ENCODE assay signal across 28 cellular contexts in genomic region chr6:157977176-157977804, GRCh38.
"Had no signal": no experiment of that assay in that cellular context is flagged by ENCODE, and none has a peak within 500 bp of the region (broad histone marks: within the 10 kb centered on the region; RNA-seq: fewer than 3 reads in every experiment).

No MANE protein-coding gene starts in this region.

- H3K4me3 ChIP-seq: adrenal gland, ascending aorta, colonic mucosa, dorsolateral prefrontal cortex, esophagus muscularis mucosa, gastrocnemius medialis, left lung, lung, stomach, suprapubic skin, tibial nerve had no signal

- ATAC-seq: activated T-cell treated with anti-CD3 and anti-CD28 coated beads, Interleukin-2, amount 50 U/mL, for 72 hours; effector memory CD8-positive, alpha-beta T cell; gastrocnemius medialis; left lung; naive thymus-derived CD8-positive, alpha-beta T cell; right cardiac atrium; stimulated activated memory B cell treated with anti-CD40 and anti-IgM and Interleukin-4, amounts not matched to agents 10 μg/mL and 1 μg/mL and 100 μg/mL, for 72 hours; T-cell had no signal

- H3K36me3 Mint-ChIP-seq: activated CD4-positive, alpha-beta memory T cell treated with anti-CD3 and anti-CD28 coated beads for 36 hours; activated naive CD4-positive, alpha-beta T cell treated with anti-CD3 and anti-CD28 coated beads, Interleukin-2, amount 50 U/mL, for 24 hours; naive thymus-derived CD8-positive, alpha-beta T cell; stimulated activated memory B cell treated with anti-CD40 and anti-IgM and Interleukin-4, amounts not matched to agents 10 μg/mL and 1 μg/mL and 100 μg/mL, for 72 hours; T-cell had no signal

- H3K9me3 ChIP-seq: adrenal gland, ascending aorta, colonic mucosa, esophagus muscularis mucosa, gastrocnemius medialis, left lung, stomach, suprapubic skin, tibial nerve had no signal

- H3K36me3 ChIP-seq: adrenal gland, ascending aorta, colonic mucosa, esophagus muscularis mucosa, gastrocnemius medialis, left lung, stomach, suprapubic skin, tibial nerve had no signal

- FAIRE-seq: small intestine had no signal

- H3K4me3 Mint-ChIP-seq: activated CD4-positive, alpha-beta memory T cell treated with anti-CD3 and anti-CD28 coated beads for 36 hours; activated naive CD4-positive, alpha-beta T cell treated with anti-CD3 and anti-CD28 coated beads, Interleukin-2, amount 50 U/mL, for 24 hours; activated T-cell treated with anti-CD3 and anti-CD28 coated beads, Interleukin-2, amount 50 U/mL, for 72 hours; central memory CD8-positive, alpha-beta T cell; effector memory CD8-positive, alpha-beta T cell; naive thymus-derived CD8-positive, alpha-beta T cell; stimulated activated memory B cell treated with anti-CD40 and anti-IgM and Interleukin-4, amounts not matched to agents 10 μg/mL and 1 μg/mL and 100 μg/mL, for 72 hours; T-cell had no signal

- H3K4me1 Mint-ChIP-seq: central memory CD8-positive, alpha-beta T cell had no signal

- H3K9me3 Mint-ChIP-seq: activated CD4-positive, alpha-beta memory T cell treated with anti-CD3 and anti-CD28 coated beads for 36 hours; activated naive CD4-positive, alpha-beta T cell treated with anti-CD3 and anti-CD28 coated beads, Interleukin-2, amount 50 U/mL, for 24 hours; activated T-cell treated with anti-CD3 and anti-CD28 coated beads, Interleukin-2, amount 50 U/mL, for 72 hours; central memory CD8-positive, alpha-beta T cell; effector memory CD8-positive, alpha-beta T cell; naive thymus-derived CD8-positive, alpha-beta T cell; stimulated activated memory B cell treated with anti-CD40 and anti-IgM and Interleukin-4, amounts not matched to agents 10 μg/mL and 1 μg/mL and 100 μg/mL, for 72 hours; T-cell had no signal

- H3K27me3 Mint-ChIP-seq: activated CD4-positive, alpha-beta memory T cell treated with anti-CD3 and anti-CD28 coated beads for 36 hours; activated naive CD4-positive, alpha-beta T cell treated with anti-CD3 and anti-CD28 coated beads, Interleukin-2, amount 50 U/mL, for 24 hours; central memory CD8-positive, alpha-beta T cell; effector memory CD8-positive, alpha-beta T cell; stimulated activated memory B cell treated with anti-CD40 and anti-IgM and Interleukin-4, amounts not matched to agents 10 μg/mL and 1 μg/mL and 100 μg/mL, for 72 hours; T-cell had no signal

- DNase-seq: activated CD4-positive, alpha-beta memory T cell treated with anti-CD3 and anti-CD28 coated beads for 36 hours; activated CD4-positive, alpha-beta T cell treated with anti-CD3 and anti-CD28 coated beads for 4 hours; activated CD4-positive, CD25-positive, alpha-beta regulatory T cell; activated gamma-delta T cell treated with Interleukin-2 at 50 U/mL for 16 hours; activated T-cell treated with anti-CD3 and anti-CD28 coated beads, Interleukin-2, amount 50 U/mL, for 72 hours; adrenal gland; colonic mucosa; effector memory CD8-positive, alpha-beta T cell; gastrocnemius medialis; hippocampal formation; kidney glomerular epithelial cell; left lung; naive thymus-derived CD8-positive, alpha-beta T cell; small intestine; stimulated activated CD4-positive, alpha-beta T cell treated with anti-CD3 and anti-CD28 coated beads, Interleukin-2, amount 100 ng/mL, for 24 hours; stomach; T-cell had no signal

- H3K4me1 ChIP-seq: colonic mucosa, gastrocnemius medialis had no signal

- H3K27ac Mint-ChIP-seq: activated CD4-positive, alpha-beta memory T cell treated with anti-CD3 and anti-CD28 coated beads for 36 hours; activated naive CD4-positive, alpha-beta T cell treated with anti-CD3 and anti-CD28 coated beads, Interleukin-2, amount 50 U/mL, for 24 hours; activated T-cell treated with anti-CD3 and anti-CD28 coated beads, Interleukin-2, amount 50 U/mL, for 72 hours; effector memory CD8-positive, alpha-beta T cell; progenitor cell of endocrine pancreas; stimulated activated memory B cell treated with anti-CD40 and anti-IgM and Interleukin-4, amounts not matched to agents 10 μg/mL and 1 μg/mL and 100 μg/mL, for 72 hours; T-cell had no signal

- H3K27ac ChIP-seq: adrenal gland, ascending aorta, colonic mucosa, dorsolateral prefrontal cortex, esophagus muscularis mucosa, gastrocnemius medialis, left lung, stomach, suprapubic skin, tibial nerve had no signal
